In the genomic region with DNA sequence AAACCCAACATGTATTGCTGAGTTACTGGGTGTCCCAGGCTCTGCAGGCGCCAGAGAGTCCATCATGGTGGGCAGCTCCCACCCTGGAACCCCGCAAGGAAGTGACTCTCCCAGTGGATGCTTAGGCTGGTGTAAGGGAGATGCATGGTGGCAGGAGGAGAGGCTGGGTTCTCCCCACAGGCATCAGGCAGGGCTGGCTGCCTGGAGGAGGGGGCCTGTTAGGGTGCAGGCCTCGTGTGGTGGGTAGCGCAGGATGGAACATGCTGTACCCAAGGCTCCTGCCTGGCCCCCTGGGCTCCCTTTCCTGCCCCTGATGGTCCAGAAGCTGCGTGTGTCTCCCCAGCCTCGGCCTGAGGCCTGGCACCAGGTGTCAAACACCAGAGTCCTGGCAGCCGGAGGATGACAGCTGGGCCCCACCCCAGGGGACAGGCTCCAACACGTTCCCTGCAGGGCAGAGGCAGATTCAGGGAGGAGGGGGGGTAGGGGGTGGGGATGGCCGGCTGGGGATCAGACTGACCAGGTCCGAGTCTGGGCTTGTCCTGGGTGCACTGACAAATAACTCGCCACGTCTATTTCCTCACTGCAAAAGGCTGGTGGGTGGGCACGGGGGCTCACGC, we compare ENCODE assay signal across 14 cellular contexts. TPM values are rescaled to one million over a fixed set of nuclear protein-coding genes. Genes with fewer than 3 reads are reported as not detected.
DNase-seq lines count a peak whose midpoint lies in the region; ATAC-seq and TF ChIP-seq lines count a peak whose summit lies in the region.
"Had no signal": no experiment of that assay in that cellular context is flagged by ENCODE, and none has a peak within 500 bp of the region (broad histone marks: within the 10 kb centered on the region; RNA-seq: fewer than 3 reads in every experiment).

No MANE protein-coding gene starts in this region.

- H3K36me3 ChIP-seq in suprapubic skin, result no peaks in the 10 kb centered on the region
- H3K36me3 ChIP-seq: left lung, ovary had no signal

- H3K27me3 ChIP-seq in right cardiac atrium (ENCODE audit: control insufficient read depth, insufficient read depth) (no peaks in the 10 kb centered on the region), suprapubic skin (no peaks in the 10 kb centered on the region)
- H3K27me3 ChIP-seq: left lung, ovary had no signal

- no peak for TF ChIP-seq POLR2A in suprapubic skin (IDR thresholded peaks at IDR 0.05)

- no peak for TF ChIP-seq CTCF in suprapubic skin (IDR thresholded peaks at IDR 0.05)

- H3K4me1 ChIP-seq in right cardiac atrium (ENCODE audit: control insufficient read depth, insufficient read depth, low read length) (peaks cover 10% of the 10 kb centered on the region), suprapubic skin (peaks cover 38% of the 10 kb centered on the region)

- 77% methylated on average over 14 of the region's 14 CpGs for WGBS in right cardiac atrium
- WGBS in suprapubic skin, result 68% methylated on average over 9 of the region's 14 CpGs

- DNase-seq in DMS153 (lab: John Stamatoyannopoulos, UW) (peak; percentile 29), DMS153 treated with DMSO at 0.1 percent for 48 hours (lab: John Stamatoyannopoulos, UW; ENCODE audit: unreplicated experiment) (no peak), right cardiac atrium (peak in 2 of 3 donors; percentile 71 to 78), suprapubic skin (ENCODE audit: low spot score in 2 of 2) (no peak), NCI-H128 (lab: John Stamatoyannopoulos, UW; ENCODE audit: unreplicated experiment) (no peak), SW480 (ENCODE audit: low spot score) (no peak)
- DNase-seq: activated CD4-positive, CD25-positive, alpha-beta regulatory T cell; activated T-cell treated with anti-CD3 and anti-CD28 coated beads for 4 hours had no signal

- H3K27ac ChIP-seq in right cardiac atrium (ENCODE audit: low read length), result peak overlapping the region; percentile 92
- peak overlapping the region; percentile 38 for H3K27ac ChIP-seq in suprapubic skin
- H3K27ac ChIP-seq: 22Rv1, left lung had no signal

- no peak for TF ChIP-seq EP300 in suprapubic skin (IDR thresholded peaks at IDR 0.05)

- intact Hi-C loops in right cardiac atrium (cut with DNase I), result no loop called here

- H3K4me3 ChIP-seq in right cardiac atrium (ENCODE audit: low read length) (no peak overlapping the region), suprapubic skin (no peak overlapping the region)
- H3K4me3 ChIP-seq: left lung, ovary had no signal

- ATAC-seq in SK-N-SH treated with all-trans-retinoic acid at 6 μM for 48 hours (peak; percentile 6; the same call in 2 of the 3 replicates), right cardiac atrium (peak; percentile 12 to 30), GM21737 (IDR thresholded peaks at IDR 0.05; ENCODE audit: unreplicated experiment) (no peak)

- H3K9me3 ChIP-seq in right cardiac atrium (ENCODE audit: control insufficient read depth, low read length), result no peaks in the 10 kb centered on the region
- no peaks in the 10 kb centered on the region for H3K9me3 ChIP-seq in suprapubic skin
- H3K9me3 ChIP-seq: left lung, ovary had no signal

TF ChIP-seq in SK-N-SH treated with all-trans-retinoic acid at 6 μM for 48 hours, 23 proteins besides CTCF, POLR2A, EP300 and RAD21 (continues in another document):
- no peak for TF ChIP-seq ZNF565 (CRISPR knock-in tag; conservative IDR thresholded peaks at IDR 0.05; ENCODE audit: low read depth)
- TF ChIP-seq, protein P1, sequence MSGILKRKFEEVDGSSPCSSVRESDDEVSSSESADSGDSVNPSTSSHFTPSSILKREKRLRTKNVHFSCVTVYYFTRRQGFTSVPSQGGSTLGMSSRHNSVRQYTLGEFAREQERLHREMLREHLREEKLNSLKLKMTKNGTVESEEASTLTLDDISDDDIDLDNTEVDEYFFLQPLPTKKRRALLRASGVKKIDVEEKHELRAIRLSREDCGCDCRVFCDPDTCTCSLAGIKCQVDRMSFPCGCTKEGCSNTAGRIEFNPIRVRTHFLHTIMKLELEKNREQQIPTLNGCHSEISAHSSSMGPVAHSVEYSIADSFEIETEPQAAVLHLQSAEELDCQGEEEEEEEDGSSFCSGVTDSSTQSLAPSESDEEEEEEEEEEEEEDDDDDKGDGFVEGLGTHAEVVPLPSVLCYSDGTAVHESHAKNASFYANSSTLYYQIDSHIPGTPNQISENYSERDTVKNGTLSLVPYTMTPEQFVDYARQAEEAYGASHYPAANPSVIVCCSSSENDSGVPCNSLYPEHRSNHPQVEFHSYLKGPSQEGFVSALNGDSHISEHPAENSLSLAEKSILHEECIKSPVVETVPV (CRISPR knock-in tag; IDR thresholded peaks at IDR 0.05), result no peak
- TF ChIP-seq, protein P2, sequence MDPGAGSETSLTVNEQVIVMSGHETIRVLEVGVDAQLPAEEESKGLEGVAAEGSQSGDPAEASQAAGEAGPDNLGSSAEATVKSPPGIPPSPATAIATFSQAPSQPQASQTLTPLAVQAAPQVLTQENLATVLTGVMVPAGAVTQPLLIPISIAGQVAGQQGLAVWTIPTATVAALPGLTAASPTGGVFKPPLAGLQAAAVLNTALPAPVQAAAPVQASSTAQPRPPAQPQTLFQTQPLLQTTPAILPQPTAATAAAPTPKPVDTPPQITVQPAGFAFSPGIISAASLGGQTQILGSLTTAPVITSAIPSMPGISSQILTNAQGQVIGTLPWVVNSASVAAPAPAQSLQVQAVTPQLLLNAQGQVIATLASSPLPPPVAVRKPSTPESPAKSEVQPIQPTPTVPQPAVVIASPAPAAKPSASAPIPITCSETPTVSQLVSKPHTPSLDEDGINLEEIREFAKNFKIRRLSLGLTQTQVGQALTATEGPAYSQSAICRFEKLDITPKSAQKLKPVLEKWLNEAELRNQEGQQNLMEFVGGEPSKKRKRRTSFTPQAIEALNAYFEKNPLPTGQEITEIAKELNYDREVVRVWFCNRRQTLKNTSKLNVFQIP (CRISPR knock-in tag; IDR thresholded peaks at IDR 0.05; ENCODE audit: borderline replicate concordance, low read depth), result no peak
- TF ChIP-seq PPARA (CRISPR knock-in tag; IDR thresholded peaks at IDR 0.05; ENCODE audit: borderline replicate concordance), result no peak
- TF ChIP-seq, protein P3, sequence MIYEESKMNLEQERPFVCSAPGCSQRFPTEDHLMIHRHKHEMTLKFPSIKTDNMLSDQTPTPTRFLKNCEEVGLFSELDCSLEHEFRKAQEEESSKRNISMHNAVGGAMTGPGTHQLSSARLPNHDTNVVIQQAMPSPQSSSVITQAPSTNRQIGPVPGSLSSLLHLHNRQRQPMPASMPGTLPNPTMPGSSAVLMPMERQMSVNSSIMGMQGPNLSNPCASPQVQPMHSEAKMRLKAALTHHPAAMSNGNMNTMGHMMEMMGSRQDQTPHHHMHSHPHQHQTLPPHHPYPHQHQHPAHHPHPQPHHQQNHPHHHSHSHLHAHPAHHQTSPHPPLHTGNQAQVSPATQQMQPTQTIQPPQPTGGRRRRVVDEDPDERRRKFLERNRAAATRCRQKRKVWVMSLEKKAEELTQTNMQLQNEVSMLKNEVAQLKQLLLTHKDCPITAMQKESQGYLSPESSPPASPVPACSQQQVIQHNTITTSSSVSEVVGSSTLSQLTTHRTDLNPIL (CRISPR knock-in tag; IDR thresholded peaks at IDR 0.05; ENCODE audit: low read depth), result no peak
- no peak for TF ChIP-seq GLIS3 (CRISPR knock-in tag; IDR thresholded peaks at IDR 0.05)
- no peak for TF ChIP-seq ZFP3 (CRISPR knock-in tag; IDR thresholded peaks at IDR 0.05)
- no peak for TF ChIP-seq ZNF70 (CRISPR knock-in tag; IDR thresholded peaks at IDR 0.05)
- TF ChIP-seq TOX (CRISPR knock-in tag; IDR thresholded peaks at IDR 0.05; ENCODE audit: borderline replicate concordance), result no peak
- TF ChIP-seq SNAI2 (CRISPR knock-in tag; IDR thresholded peaks at IDR 0.05), result no peak
- no peak for TF ChIP-seq RARB (CRISPR knock-in tag; IDR thresholded peaks at IDR 0.05)
- TF ChIP-seq, protein P4, sequence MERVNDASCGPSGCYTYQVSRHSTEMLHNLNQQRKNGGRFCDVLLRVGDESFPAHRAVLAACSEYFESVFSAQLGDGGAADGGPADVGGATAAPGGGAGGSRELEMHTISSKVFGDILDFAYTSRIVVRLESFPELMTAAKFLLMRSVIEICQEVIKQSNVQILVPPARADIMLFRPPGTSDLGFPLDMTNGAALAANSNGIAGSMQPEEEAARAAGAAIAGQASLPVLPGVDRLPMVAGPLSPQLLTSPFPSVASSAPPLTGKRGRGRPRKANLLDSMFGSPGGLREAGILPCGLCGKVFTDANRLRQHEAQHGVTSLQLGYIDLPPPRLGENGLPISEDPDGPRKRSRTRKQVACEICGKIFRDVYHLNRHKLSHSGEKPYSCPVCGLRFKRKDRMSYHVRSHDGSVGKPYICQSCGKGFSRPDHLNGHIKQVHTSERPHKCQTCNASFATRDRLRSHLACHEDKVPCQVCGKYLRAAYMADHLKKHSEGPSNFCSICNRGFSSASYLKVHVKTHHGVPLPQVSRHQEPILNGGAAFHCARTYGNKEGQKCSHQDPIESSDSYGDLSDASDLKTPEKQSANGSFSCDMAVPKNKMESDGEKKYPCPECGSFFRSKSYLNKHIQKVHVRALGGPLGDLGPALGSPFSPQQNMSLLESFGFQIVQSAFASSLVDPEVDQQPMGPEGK (CRISPR knock-in tag; IDR thresholded peaks at IDR 0.05; ENCODE audit: borderline replicate concordance), result no peak
- no peak for TF ChIP-seq ESRRG (CRISPR knock-in tag; IDR thresholded peaks at IDR 0.05)
- TF ChIP-seq ZC3H10 (CRISPR knock-in tag; IDR thresholded peaks at IDR 0.05), result no peak
- TF ChIP-seq ZNF8 (CRISPR knock-in tag; IDR thresholded peaks at IDR 0.05), result no peak

RNA-seq across cellular contexts. Expression of a gene that starts 40.2 kb away (rescaled TPM):
- total RNA-seq in right cardiac atrium (not detected), suprapubic skin (not detected)
- 0.09 TPM for polyA plus RNA-seq in right cardiac atrium
- total RNA-seq: H7 had no signal

Comparison
In these comparisons a context has a peak if more than half of its experiments do, and no peak if none do; other contexts are left out.
1. DNase-seq: peak in DMS153 (single experiment) and right cardiac atrium (2 of 3); none in DMS153 treated with DMSO at 0.1 percent for 48 hours (single experiment), suprapubic skin (0 of 2), NCI-H128 (single experiment) and SW480 (single experiment).